ENCODE assay signal across 19 cellular contexts in genomic region chr19:46605356-46605821, GRCh38. TPM values are rescaled to one million over a fixed set of nuclear protein-coding genes. Genes with fewer than 3 reads are reported as not detected.
DNase-seq lines count a peak whose midpoint lies in the region; ATAC-seq lines count a peak whose summit lies in the region.
"Had no signal": no experiment of that assay in that cellular context is flagged by ENCODE, and none has a peak within 500 bp of the region (broad histone marks: within the 10 kb centered on the region; RNA-seq: fewer than 3 reads in every experiment).

No MANE protein-coding gene starts in this region.

- H3K9me3 Mint-ChIP-seq in T-helper 2 cell treated with Interferon-gamma antibody and Interleukin-4, amounts not matched to agents 5 μg/mL and 100 μg/mL, for 36 hours = no peaks in the 10 kb centered on the region
- no peaks in the 10 kb centered on the region for H3K9me3 Mint-ChIP-seq in activated T-helper 1 cell treated with anti-CD3 and anti-CD28 coated beads, Interleukin-12 subunit alpha, Interleukin-12 subunit beta, Interleukin-2, Interleukin-4 antibody, amounts not matched to agents 30 ng/mL and 10 ng/mL and 1 ng/mL, durations not matched to agents 14 hours and 24 hours and 36 hours
- H3K9me3 Mint-ChIP-seq: activated naive CD4-positive, alpha-beta T cell treated with anti-CD3 and anti-CD28 coated beads, Interleukin-2, amount 50 U/mL, for 72 hours had no signal

- H3K4me1 Mint-ChIP-seq in T-helper 2 cell treated with Interferon-gamma antibody and Interleukin-4, amounts not matched to agents 5 μg/mL and 100 μg/mL, for 36 hours (ENCODE audit: low read depth) = peaks cover 29% of the 10 kb centered on the region
- H3K4me1 Mint-ChIP-seq in activated T-helper 1 cell treated with anti-CD3 and anti-CD28 coated beads, Interleukin-12 subunit alpha, Interleukin-12 subunit beta, Interleukin-2, Interleukin-4 antibody, amounts not matched to agents 30 ng/mL and 10 ng/mL and 1 ng/mL, durations not matched to agents 14 hours and 24 hours and 36 hours (ENCODE audit: low read depth) = peaks cover 36% of the 10 kb centered on the region

- no peaks in the 10 kb centered on the region for H3K9me3 ChIP-seq in iPS-15b (ENCODE audit: control insufficient read depth, insufficient read depth, low read length)
- H3K9me3 ChIP-seq: mucosa of descending colon had no signal

- H3K27ac Mint-ChIP-seq in T-helper 2 cell treated with Interferon-gamma antibody and Interleukin-4, amounts not matched to agents 5 μg/mL and 100 μg/mL, for 36 hours = peak overlapping the region; percentile 55
- no peak overlapping the region for H3K27ac Mint-ChIP-seq in activated T-helper 1 cell treated with anti-CD3 and anti-CD28 coated beads, Interleukin-12 subunit alpha, Interleukin-12 subunit beta, Interleukin-2, Interleukin-4 antibody, amounts not matched to agents 30 ng/mL and 10 ng/mL and 1 ng/mL, durations not matched to agents 14 hours and 24 hours and 36 hours

- H3K4me3 ChIP-seq in iPS-15b (ENCODE audit: low read depth, low read length) = no peak overlapping the region
- H3K4me3 ChIP-seq: mucosa of descending colon had no signal

- ATAC-seq in GM21381 (IDR thresholded peaks at IDR 0.05; ENCODE audit: unreplicated experiment) (no peak), HG02884 (IDR thresholded peaks at IDR 0.05; ENCODE audit: unreplicated experiment) (no peak), HG03571 (IDR thresholded peaks at IDR 0.05; ENCODE audit: unreplicated experiment) (no peak)
- ATAC-seq: activated naive CD4-positive, alpha-beta T cell treated with anti-CD3 and anti-CD28 coated beads, Interleukin-2, amount 50 U/mL, for 72 hours; esophagus mucosa; mucosa of descending colon had no signal

- no peaks in the 10 kb centered on the region for H3K27me3 ChIP-seq in iPS-15b (ENCODE audit: control insufficient read depth, insufficient read depth, low read length)

- H3K4me1 ChIP-seq in iPS-15b (ENCODE audit: control insufficient read depth, insufficient read depth, low read length) = peaks cover 3% of the 10 kb centered on the region

- intact Hi-C loops in activated T-helper 1 cell treated with anti-CD3 and anti-CD28 coated beads, Interleukin-12 subunit alpha, Interleukin-12 subunit beta, Interleukin-2, Interleukin-4 antibody, amounts not matched to agents 30 ng/mL and 10 ng/mL and 1 ng/mL, durations not matched to agents 14 hours and 24 hours and 36 hours (cut with micrococcal nuclease) = no loop called here

- H3K4me3 Mint-ChIP-seq in T-helper 2 cell treated with Interferon-gamma antibody and Interleukin-4, amounts not matched to agents 5 μg/mL and 100 μg/mL, for 36 hours = peak overlapping the region; percentile 40
- peak overlapping the region; percentile 26 for H3K4me3 Mint-ChIP-seq in activated T-helper 1 cell treated with anti-CD3 and anti-CD28 coated beads, Interleukin-12 subunit alpha, Interleukin-12 subunit beta, Interleukin-2, Interleukin-4 antibody, amounts not matched to agents 30 ng/mL and 10 ng/mL and 1 ng/mL, durations not matched to agents 14 hours and 24 hours and 36 hours

- DNase-seq in T-helper 2 cell treated with Interferon-gamma antibody and Interleukin-4, amounts not matched to agents 5 μg/mL and 100 μg/mL, for 36 hours (ENCODE audit: low spot score) = no peak
- DNase-seq in T-helper 2 cell (no peak), substantia nigra (lab: John Stamatoyannopoulos, UW) (peak in 2 of 49 donors; percentile 14 to 39)
- no peak for DNase-seq in activated T-helper 1 cell treated with anti-CD3 and anti-CD28 coated beads, Interleukin-12 subunit alpha, Interleukin-12 subunit beta, Interleukin-2, Interleukin-4 antibody, amounts not matched to agents 30 ng/mL and 10 ng/mL and 1 ng/mL, durations not matched to agents 14 hours and 24 hours and 36 hours (ENCODE audit: low spot score)
- DNase-seq: COR-L47, KBM-7, NCI-H1436 treated with DMSO at 0.1 percent for 48 hours, NCI-H524 treated with DMSO at 0.1 percent for 48 hours, retina, T-helper 9 cell had no signal

- peak overlapping the region; percentile 24 for H3K9ac ChIP-seq in iPS-15b (ENCODE audit: low read depth, low read length)

- H3K36me3 Mint-ChIP-seq in T-helper 2 cell treated with Interferon-gamma antibody and Interleukin-4, amounts not matched to agents 5 μg/mL and 100 μg/mL, for 36 hours (ENCODE audit: low read depth) = peaks cover 58% of the 10 kb centered on the region
- peaks cover 51% of the 10 kb centered on the region for H3K36me3 Mint-ChIP-seq in activated T-helper 1 cell treated with anti-CD3 and anti-CD28 coated beads, Interleukin-12 subunit alpha, Interleukin-12 subunit beta, Interleukin-2, Interleukin-4 antibody, amounts not matched to agents 30 ng/mL and 10 ng/mL and 1 ng/mL, durations not matched to agents 14 hours and 24 hours and 36 hours (ENCODE audit: low read depth)

- no peaks in the 10 kb centered on the region for H3K27me3 Mint-ChIP-seq in T-helper 2 cell treated with Interferon-gamma antibody and Interleukin-4, amounts not matched to agents 5 μg/mL and 100 μg/mL, for 36 hours (ENCODE audit: low read depth)
- no peaks in the 10 kb centered on the region for H3K27me3 Mint-ChIP-seq in activated T-helper 1 cell treated with anti-CD3 and anti-CD28 coated beads, Interleukin-12 subunit alpha, Interleukin-12 subunit beta, Interleukin-2, Interleukin-4 antibody, amounts not matched to agents 30 ng/mL and 10 ng/mL and 1 ng/mL, durations not matched to agents 14 hours and 24 hours and 36 hours (ENCODE audit: insufficient read depth)

- peak overlapping the region; percentile 87 for H3K27ac ChIP-seq in substantia nigra (ENCODE audit: low read depth, low read length, poor library complexity, severe bottlenecking)

- peaks cover 50% of the 10 kb centered on the region for H3K36me3 ChIP-seq in iPS-15b (ENCODE audit: control insufficient read depth, insufficient read depth, low read length)

RNA-seq across cellular contexts. Expression of gene CALM3, which starts 4.3 kb away (rescaled TPM):
- 568 and 578 TPM in 2 replicates for total RNA-seq in activated T-helper 1 cell treated with anti-CD3 and anti-CD28 coated beads, Interleukin-12 subunit alpha, Interleukin-12 subunit beta, Interleukin-2, Interleukin-4 antibody, amounts not matched to agents 30 ng/mL and 10 ng/mL and 1 ng/mL, durations not matched to agents 14 hours and 24 hours and 36 hours

RNA-seq across cellular contexts. Expression of gene PTGIR, which starts 19.5 kb away (rescaled TPM):
- total RNA-seq in activated T-helper 1 cell treated with anti-CD3 and anti-CD28 coated beads, Interleukin-12 subunit alpha, Interleukin-12 subunit beta, Interleukin-2, Interleukin-4 antibody, amounts not matched to agents 30 ng/mL and 10 ng/mL and 1 ng/mL, durations not matched to agents 14 hours and 24 hours and 36 hours = 217 and 218 TPM in 2 replicates

RNA-seq across cellular contexts. Expression of gene GNG8, which starts 30.6 kb away (rescaled TPM):
- 17.8 and 18.6 TPM in 2 replicates for total RNA-seq in activated T-helper 1 cell treated with anti-CD3 and anti-CD28 coated beads, Interleukin-12 subunit alpha, Interleukin-12 subunit beta, Interleukin-2, Interleukin-4 antibody, amounts not matched to agents 30 ng/mL and 10 ng/mL and 1 ng/mL, durations not matched to agents 14 hours and 24 hours and 36 hours
- total RNA-seq: A172, esophagus mucosa, RPMI7951 had no signal

RNA-seq across cellular contexts. Expression of gene DACT3, which starts 55.6 kb away (rescaled TPM):
- total RNA-seq in activated T-helper 1 cell treated with anti-CD3 and anti-CD28 coated beads, Interleukin-12 subunit alpha, Interleukin-12 subunit beta, Interleukin-2, Interleukin-4 antibody, amounts not matched to agents 30 ng/mL and 10 ng/mL and 1 ng/mL, durations not matched to agents 14 hours and 24 hours and 36 hours = 4.3 and 5.7 TPM in 2 replicates
